9 cellular contexts compared by ENCODE assay signal in genomic region chr1:155079210-155079486, GRCh38. TPM values are rescaled to one million over a fixed set of nuclear protein-coding genes. Genes with fewer than 3 reads are reported as not detected.
DNase-seq lines count a peak whose midpoint lies in the region; ATAC-seq, FAIRE-seq and TF ChIP-seq lines count a peak whose summit lies in the region.
"Had no signal": no experiment of that assay in that cellular context is flagged by ENCODE, and none has a peak within 500 bp of the region (broad histone marks: within the 10 kb centered on the region; RNA-seq: fewer than 3 reads in every experiment).

No MANE protein-coding gene starts in this region.

- 23% methylated on average over 9 of the region's 10 CpGs for WGBS in HepG2 (ENCODE audit: low lambda C conversion rate)
- 0 to 4% methylated on average over 2 to 9 of the region's 10 CpGs for WGBS in tibial nerve, 2 donors

- no peak overlapping the region for H2AFZ ChIP-seq in HepG2 (ENCODE audit: low read length)

- peak overlapping the region; percentile 68 for H3K27ac Mint-ChIP-seq in activated naive CD4-positive, alpha-beta T cell treated with anti-CD3 and anti-CD28 coated beads, Interleukin-2, amount 10 ng/mL, durations not matched to agents 7 days and 5 days

- H3K4me1 ChIP-seq in HepG2 (ENCODE audit: insufficient read depth, low read length) (peaks cover 62% of the 10 kb centered on the region), tibial nerve (peaks cover 4 to 55% (median 41%) of the 10 kb centered on the region in 4 donors)

- H3K9me3 Mint-ChIP-seq in activated naive CD4-positive, alpha-beta T cell treated with anti-CD3 and anti-CD28 coated beads, Interleukin-2, amount 10 ng/mL, durations not matched to agents 7 days and 5 days: no peaks in the 10 kb centered on the region

- intact Hi-C loops in HepG2 (cut with micrococcal nuclease; ENCODE audit: unreplicated experiment): no loop called here

- H3K79me2 ChIP-seq in HepG2 (ENCODE audit: insufficient read depth, low read length): no peaks in the 10 kb centered on the region

- no TSS peak for BruUV-seq in HepG2 (replicated peaks; lab: Mats Ljungman, UMichigan)

- TF ChIP-seq CTCF in HepG2 (CRISPR knock-in tag; IDR thresholded peaks at IDR 0.05): no peak
- TF ChIP-seq CTCF in tibial nerve (IDR thresholded peaks at IDR 0.05): no peak

- TF ChIP-seq RAD21 in HepG2 (CRISPR knock-in tag; IDR thresholded peaks at IDR 0.05): no peak

- H3K4me3 ChIP-seq in HepG2 (replicated peaks in 1 of 3; ENCODE audit: insufficient read depth in 1 of 3, low read depth in 2 of 3, low read length in 3 of 3): peak overlapping the region; percentile 41 to 70 (median 50); a peak in 5 of 6 replicates
- H3K4me3 ChIP-seq in tibial nerve: peak overlapping the region; percentile 22 to 53 (median 32)

- H3K27me3 ChIP-seq in HepG2 (ENCODE audit: control insufficient read depth in 1 of 2, insufficient read depth in 2 of 2, low read length in 2 of 2): peaks cover 26 to 94% of the 10 kb centered on the region in 2 experiments
- peaks cover 0 to 53% of the 10 kb centered on the region in 2 donors for H3K27me3 ChIP-seq in tibial nerve

- H3K4me2 ChIP-seq in HepG2 (ENCODE audit: low read depth, low read length): peak overlapping the region; percentile 90

- peak overlapping the region; percentile 73 for H3K4me3 Mint-ChIP-seq in activated naive CD4-positive, alpha-beta T cell treated with anti-CD3 and anti-CD28 coated beads, Interleukin-2, amount 10 ng/mL, durations not matched to agents 7 days and 5 days

- CTCF ChIA-PET in activated naive CD4-positive, alpha-beta T cell treated with anti-CD3 and anti-CD28 coated beads, Interleukin-2, amount 10 ng/mL, durations not matched to agents 7 days and 5 days (lab: Charles Lee): interaction anchor here (0.8 to 1.5 kb wide), 5 partner anchors 8 to 35 kb away, joined by 3 to 4 read pairs (median 3); no protein-coding TSS in a partner anchor
- CTCF ChIA-PET in HepG2 (lab: Yijun Ruan, JAX; ENCODE audit: low intra/inter-chr PET ratio, low total read pairs): no interaction called here

- in situ Hi-C loops in HepG2 (cut with HindIII; ENCODE audit: extremely low pct_ligation_motif_present, low pct_unique_long_range_greater_than_20kb): no loop called here

- H3K36me3 Mint-ChIP-seq in activated naive CD4-positive, alpha-beta T cell treated with anti-CD3 and anti-CD28 coated beads, Interleukin-2, amount 10 ng/mL, durations not matched to agents 7 days and 5 days: peaks cover 6% of the 10 kb centered on the region

- POLR2A ChIA-PET in HepG2 (lab: Yijun Ruan, JAX): interaction anchor here (2.3 kb wide), 1 partner anchor 15 kb away, joined by 10 read pairs; the partner anchor contains the start of gene EFNA4

- H4K20me1 ChIP-seq in HepG2 (ENCODE audit: insufficient read depth, low read length): peaks cover 4% of the 10 kb centered on the region; the same call in 1 of the 2 replicates

- no peak for TF ChIP-seq EP300 in HepG2 (IDR thresholded peaks at IDR 0.05; ENCODE audit: low read depth in 2 of 2, low read length in 2 of 2)
- TF ChIP-seq EP300 in HepG2 (CRISPR knock-in tag; IDR thresholded peaks at IDR 0.05; ENCODE audit: borderline replicate concordance): no peak
- TF ChIP-seq EP300 in tibial nerve (IDR thresholded peaks at IDR 0.05): no peak

- 0 out of 2 replicates have a peak overlapping the region, but pooled peaks have one; percentile 8 for H3K9ac ChIP-seq in HepG2 (ENCODE audit: insufficient read depth, low read depth, low read length)

- H3K27ac ChIP-seq in angular gyrus (ENCODE audit: low read depth, low read length) (peak overlapping the region; percentile 7), HepG2 (ENCODE audit: extremely low read length, insufficient read depth, low read length) (no peak overlapping the region), tibial nerve (no peak overlapping the region)

- H3K27me3 Mint-ChIP-seq in activated naive CD4-positive, alpha-beta T cell treated with anti-CD3 and anti-CD28 coated beads, Interleukin-2, amount 10 ng/mL, durations not matched to agents 7 days and 5 days: peaks cover 78% of the 10 kb centered on the region

- ATAC-seq in HepG2: no peak
- ATAC-seq in GM18858 (IDR thresholded peaks at IDR 0.05; ENCODE audit: unreplicated experiment): no peak
- ATAC-seq in HG02938 (IDR thresholded peaks at IDR 0.05; ENCODE audit: unreplicated experiment): no peak

- FAIRE-seq in HepG2 (lab: Jason Lieb, UNC): no peak

- H3K36me3 ChIP-seq in HepG2 (replicated peaks in 1 of 2; ENCODE audit: control insufficient read depth in 1 of 2, insufficient read depth in 2 of 2, low read length in 2 of 2) (no peaks in the 10 kb centered on the region), tibial nerve (no peaks in the 10 kb centered on the region)

- peaks cover 77% of the 10 kb centered on the region for H3K4me1 Mint-ChIP-seq in activated naive CD4-positive, alpha-beta T cell treated with anti-CD3 and anti-CD28 coated beads, Interleukin-2, amount 10 ng/mL, durations not matched to agents 7 days and 5 days

- H3K9me3 ChIP-seq in HepG2 (ENCODE audit: low read length) (no peaks in the 10 kb centered on the region), tibial nerve (no peaks in the 10 kb centered on the region)

- TF ChIP-seq POLR2A in HepG2 (IDR thresholded peaks at IDR 0.05; ENCODE audit: insufficient read depth in 1 of 2, low read depth in 2 of 2, low read length in 2 of 2): no peak
- no peak for TF ChIP-seq POLR2A in tibial nerve (IDR thresholded peaks at IDR 0.05)

- no peak for DNase-seq in activated naive CD4-positive, alpha-beta T cell treated with anti-CD3 and anti-CD28 coated beads, Interleukin-2, amount 10 ng/mL, durations not matched to agents 7 days and 5 days
- DNase-seq in activated naive CD4-positive, alpha-beta T cell treated with Interleukin-2 at 50 U/mL for 16 hours: no peak
- DNase-seq in HepG2 (ENCODE audit: low spot score) (no peak), tibial nerve (ENCODE audit: low spot score in 2 of 2) (no peak), DMS79 treated with DMSO at 0.1 percent for 48 hours (lab: John Stamatoyannopoulos, UW) (no peak)
- DNase-seq: DMS 273 treated with DMSO at 0.1 percent for 48 hours had no signal

RNA-seq across cellular contexts. Expression of gene EFNA3, which starts 0.5 kb away (rescaled TPM):
- total RNA-seq in HepG2 (2016; rRNA removed; fragmentation: Illumina TruSeq; extraction: Trizol): 1.0 and 1.6 TPM in 2 replicates
- total RNA-seq in HepG2 (2016; cell fraction: cytosol; rRNA removed; fragmentation: Illumina TruSeq; extraction: Trizol; ENCODE audit: low read depth): 0.62 and 0.71 TPM in 2 replicates
- 1.1 and 1.4 TPM in 2 replicates for total RNA-seq in HepG2 (2016; cell fraction: insoluble cytoplasmic fraction; rRNA removed; fragmentation: Illumina TruSeq; extraction: Trizol)
- total RNA-seq in HepG2 (2016; cell fraction: membrane; rRNA removed; fragmentation: Illumina TruSeq; extraction: Trizol): 1.1 TPM in 2 replicates
- 0.22 and 0.34 TPM in 2 replicates for total RNA-seq in HepG2 (2016; cell fraction: nucleus; rRNA removed; fragmentation: Illumina TruSeq; extraction: Trizol)
- 5.7 and 6.8 TPM in 2 replicates for polyA plus RNA-seq in HepG2 (2011; rRNA removed)
- polyA plus RNA-seq in HepG2 (2011; cell fraction: cytosol; rRNA removed): 3.6 and 6.1 TPM in 2 replicates
- polyA plus RNA-seq in HepG2 (2011; cell fraction: nucleus; rRNA removed): 6.0 and 6.7 TPM in 2 replicates
- polyA plus RNA-seq in HepG2 (2012): 4.7 and 5.0 TPM in 2 replicates
- 0.71 and 0.87 TPM in 2 replicates for polyA plus RNA-seq in HepG2 (2016; cell fraction: cytosol; fragmentation: Illumina TruSeq; extraction: Trizol; ENCODE audit: low read depth)
- 1.6 and 1.7 TPM in 2 replicates for polyA plus RNA-seq in HepG2 (2016; cell fraction: insoluble cytoplasmic fraction; fragmentation: Illumina TruSeq; extraction: Trizol; ENCODE audit: low read depth)
- polyA plus RNA-seq in HepG2 (2016; cell fraction: membrane; fragmentation: Illumina TruSeq; extraction: Trizol; ENCODE audit: low read depth): 0.94 and 1.0 TPM in 2 replicates
- 1.4 and 2.1 TPM in 2 replicates for polyA plus RNA-seq in HepG2 (2016; cell fraction: nucleus; fragmentation: Illumina TruSeq; extraction: Trizol; ENCODE audit: insufficient read depth, low read depth)
- 8.7 and 10.6 TPM in 2 replicates for polyA minus RNA-seq in HepG2 (2011; rRNA and poly(A)+ RNA removed; ENCODE audit: low replicate concordance)
- 1.8 and 2.5 TPM in 2 replicates for polyA minus RNA-seq in HepG2 (2011; cell fraction: cytosol; rRNA and poly(A)+ RNA removed)
- polyA minus RNA-seq in HepG2 (2011; cell fraction: nucleus; rRNA and poly(A)+ RNA removed): 1.2 TPM in 1 of 2 replicates, not detected in the other
- total RNA-seq in tibial nerve: 1 to 10 TPM in 2 of 4 donors, under 1 TPM in 1, not detected in 1; 0.63 to 1.2 (median 1.2) TPM

RNA-seq across cellular contexts. Expression of gene EFNA4, which starts 15.6 kb away (rescaled TPM):
- total RNA-seq in HepG2 (2016; rRNA removed; fragmentation: Illumina TruSeq; extraction: Trizol) (9.3 and 17.2 TPM in 2 replicates), tibial nerve (1 to 10 TPM in 3 of 4 donors, under 1 TPM in 1; 0.87 to 4.2 (median 1.8) TPM)
- 7.3 and 8.5 TPM in 2 replicates for total RNA-seq in HepG2 (2016; cell fraction: cytosol; rRNA removed; fragmentation: Illumina TruSeq; extraction: Trizol; ENCODE audit: low read depth)
- total RNA-seq in HepG2 (2016; cell fraction: insoluble cytoplasmic fraction; rRNA removed; fragmentation: Illumina TruSeq; extraction: Trizol): 11.0 and 17.1 TPM in 2 replicates
- 8.8 and 11.0 TPM in 2 replicates for total RNA-seq in HepG2 (2016; cell fraction: membrane; rRNA removed; fragmentation: Illumina TruSeq; extraction: Trizol)
- 11.6 and 14.7 TPM in 2 replicates for total RNA-seq in HepG2 (2016; cell fraction: nucleus; rRNA removed; fragmentation: Illumina TruSeq; extraction: Trizol)
- 12.0 and 13.9 TPM in 2 replicates for polyA plus RNA-seq in HepG2 (2011; rRNA removed)
- 10.6 and 13.8 TPM in 2 replicates for polyA plus RNA-seq in HepG2 (2011; cell fraction: cytosol; rRNA removed)
- 8.4 and 8.6 TPM in 2 replicates for polyA plus RNA-seq in HepG2 (2011; cell fraction: nucleus; rRNA removed)
- polyA plus RNA-seq in HepG2 (2012): 6.5 and 7.0 TPM in 2 replicates
- 3.8 and 4.4 TPM in 2 replicates for polyA plus RNA-seq in HepG2 (2016; cell fraction: cytosol; fragmentation: Illumina TruSeq; extraction: Trizol; ENCODE audit: low read depth)
- 9.8 and 11.5 TPM in 2 replicates for polyA plus RNA-seq in HepG2 (2016; cell fraction: insoluble cytoplasmic fraction; fragmentation: Illumina TruSeq; extraction: Trizol; ENCODE audit: low read depth)
- 5.1 and 5.2 TPM in 2 replicates for polyA plus RNA-seq in HepG2 (2016; cell fraction: membrane; fragmentation: Illumina TruSeq; extraction: Trizol; ENCODE audit: low read depth)
- polyA plus RNA-seq in HepG2 (2016; cell fraction: nucleus; fragmentation: Illumina TruSeq; extraction: Trizol; ENCODE audit: insufficient read depth, low read depth): 25.7 and 27.9 TPM in 2 replicates
- 11.1 and 12.4 TPM in 2 replicates for polyA minus RNA-seq in HepG2 (2011; rRNA and poly(A)+ RNA removed; ENCODE audit: low replicate concordance)
- 4.8 and 5.1 TPM in 2 replicates for polyA minus RNA-seq in HepG2 (2011; cell fraction: cytosol; rRNA and poly(A)+ RNA removed)
- polyA minus RNA-seq in HepG2 (2011; cell fraction: nucleus; rRNA and poly(A)+ RNA removed): 2.4 and 3.6 TPM in 2 replicates

RNA-seq across cellular contexts. Expression of gene ADAM15, which starts 28.0 kb away (rescaled TPM):
- total RNA-seq in HepG2 (2016; rRNA removed; fragmentation: Illumina TruSeq; extraction: Trizol) (12.3 and 25.6 TPM in 2 replicates), tibial nerve (100 to 1,000 TPM; 111 to 202 (median 168) TPM)
- total RNA-seq in HepG2 (2016; cell fraction: cytosol; rRNA removed; fragmentation: Illumina TruSeq; extraction: Trizol; ENCODE audit: low read depth): 9.4 and 10.0 TPM in 2 replicates
- 11.8 and 25.5 TPM in 2 replicates for total RNA-seq in HepG2 (2016; cell fraction: insoluble cytoplasmic fraction; rRNA removed; fragmentation: Illumina TruSeq; extraction: Trizol)
- 12.6 and 15.4 TPM in 2 replicates for total RNA-seq in HepG2 (2016; cell fraction: membrane; rRNA removed; fragmentation: Illumina TruSeq; extraction: Trizol)
- 22.9 and 27.4 TPM in 2 replicates for total RNA-seq in HepG2 (2016; cell fraction: nucleus; rRNA removed; fragmentation: Illumina TruSeq; extraction: Trizol)
- polyA plus RNA-seq in HepG2 (2011; rRNA removed): 17.9 and 24.0 TPM in 2 replicates
- 12.5 and 21.6 TPM in 2 replicates for polyA plus RNA-seq in HepG2 (2011; cell fraction: cytosol; rRNA removed)
- polyA plus RNA-seq in HepG2 (2011; cell fraction: nucleus; rRNA removed): 100 and 115 TPM in 2 replicates
- polyA plus RNA-seq in HepG2 (2012): 14.8 and 20.2 TPM in 2 replicates
- 8.0 and 8.2 TPM in 2 replicates for polyA plus RNA-seq in HepG2 (2016; cell fraction: cytosol; fragmentation: Illumina TruSeq; extraction: Trizol; ENCODE audit: low read depth)
- 10.2 and 14.0 TPM in 2 replicates for polyA plus RNA-seq in HepG2 (2016; cell fraction: insoluble cytoplasmic fraction; fragmentation: Illumina TruSeq; extraction: Trizol; ENCODE audit: low read depth)
- 11.2 and 16.1 TPM in 2 replicates for polyA plus RNA-seq in HepG2 (2016; cell fraction: membrane; fragmentation: Illumina TruSeq; extraction: Trizol; ENCODE audit: low read depth)
- polyA plus RNA-seq in HepG2 (2016; cell fraction: nucleus; fragmentation: Illumina TruSeq; extraction: Trizol; ENCODE audit: insufficient read depth, low read depth): 65.2 and 66.0 TPM in 2 replicates
- 69.0 and 416 TPM in 2 replicates for polyA minus RNA-seq in HepG2 (2011; rRNA and poly(A)+ RNA removed; ENCODE audit: low replicate concordance)
- 13.6 and 23.7 TPM in 2 replicates for polyA minus RNA-seq in HepG2 (2011; cell fraction: cytosol; rRNA and poly(A)+ RNA removed)
- 19.4 and 22.5 TPM in 2 replicates for polyA minus RNA-seq in HepG2 (2011; cell fraction: nucleus; rRNA and poly(A)+ RNA removed)

RNA-seq across cellular contexts. Expression of gene DCST1, which starts 45.5 kb away (rescaled TPM):
- total RNA-seq in HepG2 (2016; rRNA removed; fragmentation: Illumina TruSeq; extraction: Trizol): not detected in 2 replicates
- total RNA-seq in HepG2 (2016; cell fraction: cytosol; rRNA removed; fragmentation: Illumina TruSeq; extraction: Trizol; ENCODE audit: low read depth): not detected in 2 replicates
- total RNA-seq in HepG2 (2016; cell fraction: insoluble cytoplasmic fraction; rRNA removed; fragmentation: Illumina TruSeq; extraction: Trizol): not detected in 2 replicates
- total RNA-seq in HepG2 (2016; cell fraction: membrane; rRNA removed; fragmentation: Illumina TruSeq; extraction: Trizol): not detected in 2 replicates
- not detected in 2 replicates for total RNA-seq in HepG2 (2016; cell fraction: nucleus; rRNA removed; fragmentation: Illumina TruSeq; extraction: Trizol)
- polyA plus RNA-seq in HepG2 (2011; rRNA removed): 0.04 TPM in 1 of 2 replicates, not detected in the other
- not detected in 2 replicates for polyA plus RNA-seq in HepG2 (2011; cell fraction: cytosol; rRNA removed)
- polyA plus RNA-seq in HepG2 (2011; cell fraction: nucleus; rRNA removed): 0.19 and 0.24 TPM in 2 replicates
- not detected in 2 replicates for polyA plus RNA-seq in HepG2 (2012)
- not detected in 2 replicates for polyA plus RNA-seq in HepG2 (2016; cell fraction: cytosol; fragmentation: Illumina TruSeq; extraction: Trizol; ENCODE audit: low read depth)
- polyA plus RNA-seq in HepG2 (2016; cell fraction: insoluble cytoplasmic fraction; fragmentation: Illumina TruSeq; extraction: Trizol; ENCODE audit: low read depth): not detected in 2 replicates
- polyA plus RNA-seq in HepG2 (2016; cell fraction: membrane; fragmentation: Illumina TruSeq; extraction: Trizol; ENCODE audit: low read depth): not detected in 2 replicates
- not detected in 2 replicates for polyA plus RNA-seq in HepG2 (2016; cell fraction: nucleus; fragmentation: Illumina TruSeq; extraction: Trizol; ENCODE audit: insufficient read depth, low read depth)
- not detected in 2 replicates for polyA minus RNA-seq in HepG2 (2011; rRNA and poly(A)+ RNA removed; ENCODE audit: low replicate concordance)
- not detected in 2 replicates for polyA minus RNA-seq in HepG2 (2011; cell fraction: cytosol; rRNA and poly(A)+ RNA removed)
- polyA minus RNA-seq in HepG2 (2011; cell fraction: nucleus; rRNA and poly(A)+ RNA removed): not detected in 2 replicates
- total RNA-seq in tibial nerve: 1 to 10 TPM in 1 of 4 donors, under 1 TPM in 2, not detected in 1; 0.21 to 3.5 (median 0.90) TPM

RNA-seq across cellular contexts. Expression of gene DCST2, which starts 45.6 kb away (rescaled TPM):
- total RNA-seq in HepG2 (2016; rRNA removed; fragmentation: Illumina TruSeq; extraction: Trizol) (not detected in 2 replicates), tibial nerve (1 to 10 TPM in 3 of 4 donors, under 1 TPM in 1; 0.90 to 4.2 (median 1.7) TPM)
- not detected in 2 replicates for total RNA-seq in HepG2 (2016; cell fraction: cytosol; rRNA removed; fragmentation: Illumina TruSeq; extraction: Trizol; ENCODE audit: low read depth)
- total RNA-seq in HepG2 (2016; cell fraction: insoluble cytoplasmic fraction; rRNA removed; fragmentation: Illumina TruSeq; extraction: Trizol): not detected in 2 replicates
- total RNA-seq in HepG2 (2016; cell fraction: membrane; rRNA removed; fragmentation: Illumina TruSeq; extraction: Trizol): not detected in 2 replicates
- not detected in 2 replicates for total RNA-seq in HepG2 (2016; cell fraction: nucleus; rRNA removed; fragmentation: Illumina TruSeq; extraction: Trizol)
- polyA plus RNA-seq in HepG2 (2011; rRNA removed): 0.74 and 0.80 TPM in 2 replicates
- 0.17 and 0.19 TPM in 2 replicates for polyA plus RNA-seq in HepG2 (2011; cell fraction: cytosol; rRNA removed)
- polyA plus RNA-seq in HepG2 (2011; cell fraction: nucleus; rRNA removed): 7.8 and 11.4 TPM in 2 replicates
- polyA plus RNA-seq in HepG2 (2012): 0.35 and 1.6 TPM in 2 replicates
- 0.29 TPM in 1 of 2 replicates, not detected in the other for polyA plus RNA-seq in HepG2 (2016; cell fraction: cytosol; fragmentation: Illumina TruSeq; extraction: Trizol; ENCODE audit: low read depth)
- polyA plus RNA-seq in HepG2 (2016; cell fraction: insoluble cytoplasmic fraction; fragmentation: Illumina TruSeq; extraction: Trizol; ENCODE audit: low read depth): not detected in 2 replicates
- polyA plus RNA-seq in HepG2 (2016; cell fraction: membrane; fragmentation: Illumina TruSeq; extraction: Trizol; ENCODE audit: low read depth): not detected in 2 replicates
- polyA plus RNA-seq in HepG2 (2016; cell fraction: nucleus; fragmentation: Illumina TruSeq; extraction: Trizol; ENCODE audit: insufficient read depth, low read depth): 0.29 TPM in 1 of 2 replicates, not detected in the other
- 0.08 and 2.6 TPM in 2 replicates for polyA minus RNA-seq in HepG2 (2011; rRNA and poly(A)+ RNA removed; ENCODE audit: low replicate concordance)
- not detected in 2 replicates for polyA minus RNA-seq in HepG2 (2011; cell fraction: cytosol; rRNA and poly(A)+ RNA removed)
- 0.37 TPM in 1 of 2 replicates, not detected in the other for polyA minus RNA-seq in HepG2 (2011; cell fraction: nucleus; rRNA and poly(A)+ RNA removed)
